ENCODE assay signal across 31 cellular contexts in genomic region chr21:34052171-34052570, GRCh38.
"Had no signal": no experiment of that assay in that cellular context is flagged by ENCODE, and none has a peak within 500 bp of the region (broad histone marks: within the 10 kb centered on the region; RNA-seq: fewer than 3 reads in every experiment).

No MANE protein-coding gene starts in this region.

- H3K27ac ChIP-seq: adrenal gland, breast epithelium, cardiac muscle cell, colonic mucosa, gastroesophageal sphincter, WERI-Rb-1 had no signal

- H3K36me3 ChIP-seq: adrenal gland, breast epithelium, cardiac muscle cell, colonic mucosa, gastroesophageal sphincter, WERI-Rb-1 had no signal

- FAIRE-seq: endometrium, endothelial cell of umbilical vein had no signal

- H3K4me1 ChIP-seq: adrenal gland, breast epithelium, colonic mucosa, gastroesophageal sphincter had no signal

- ATAC-seq: activated CD4-positive, alpha-beta T cell treated with anti-CD3 and anti-CD28 coated beads for 36 hours; activated CD8-positive, alpha-beta memory T cell treated with anti-CD3 and anti-CD28 coated beads, Interleukin-2, amount 10 ng/mL, durations not matched to agents 7 days and 5 days; activated CD8-positive, alpha-beta T cell treated with anti-CD3 and anti-CD28 coated beads, Interleukin-2, amount 10 ng/mL, durations not matched to agents 7 days and 5 days; activated naive CD8-positive, alpha-beta T cell treated with anti-CD3 and anti-CD28 coated beads, Interleukin-2, amount 50 U/mL, for 24 hours; esophagus mucosa; gastroesophageal sphincter had no signal

- DNase-seq: activated B cell treated with CpG ODN at 0.5 μM for 24 hours; activated CD4-positive, alpha-beta memory T cell treated with anti-CD3 and anti-CD28 coated beads for 36 hours; activated CD4-positive, alpha-beta T cell treated with anti-CD3 and anti-CD28 coated beads for 36 hours; activated CD4-positive, alpha-beta T cell treated with anti-CD3 and anti-CD28 coated beads, Interleukin-2, amount 10 ng/mL, durations not matched to agents 24 days and 14 days; activated CD4-positive, CD25-positive, alpha-beta regulatory T cell treated with anti-CD3 and anti-CD28 coated beads, Interleukin-2, amount 50 U/mL, for 72 hours; activated CD8-positive, alpha-beta memory T cell treated with anti-CD3 and anti-CD28 coated beads, Interleukin-2, amount 10 ng/mL, durations not matched to agents 7 days and 5 days; activated CD8-positive, alpha-beta memory T cell treated with anti-CD3 and anti-CD28 coated beads, Interleukin-2, amount 50 U/mL, for 4 hours; activated CD8-positive, alpha-beta T cell treated with anti-CD3 and anti-CD28 coated beads, Interleukin-2, amount 10 ng/mL, durations not matched to agents 7 days and 5 days; activated effector memory CD4-positive, alpha-beta T cell treated with anti-CD3 and anti-CD28 coated beads, Interleukin-2, amount 50 U/mL, for 16 hours; activated naive CD4-positive, alpha-beta T cell treated with anti-CD3 and anti-CD28 coated beads for 36 hours; activated naive CD8-positive, alpha-beta T cell treated with anti-CD3 and anti-CD28 coated beads for 36 hours; activated naive CD8-positive, alpha-beta T cell treated with anti-CD3 and anti-CD28 coated beads, Interleukin-2, amount 50 U/mL, for 24 hours; activated T-cell treated with anti-CD3 and anti-CD28 coated beads, Interleukin-2, amount 50 U/mL, for 1 hour; activated T-cell treated with anti-CD3 and anti-CD28 coated beads, Interleukin-2, amount 50 U/mL, for 48 hours; amygdala; aorta; central memory CD4-positive, alpha-beta T cell; cerebellar nuclear complex; colonic mucosa; effector CD8-positive, alpha-beta T cell; foreskin melanocyte; hippocampal formation; T1000; WERI-Rb-1 had no signal

- H3K4me3 ChIP-seq: adrenal gland, breast epithelium, cardiac muscle cell, colonic mucosa, gastroesophageal sphincter had no signal

- H3K27me3 ChIP-seq: adrenal gland, breast epithelium, cardiac muscle cell, colonic mucosa, gastroesophageal sphincter had no signal

- H3K9me3 ChIP-seq: adrenal gland, breast epithelium, colonic mucosa, gastroesophageal sphincter had no signal
